1 cellular context compared by ENCODE assay signal in the genomic region with DNA sequence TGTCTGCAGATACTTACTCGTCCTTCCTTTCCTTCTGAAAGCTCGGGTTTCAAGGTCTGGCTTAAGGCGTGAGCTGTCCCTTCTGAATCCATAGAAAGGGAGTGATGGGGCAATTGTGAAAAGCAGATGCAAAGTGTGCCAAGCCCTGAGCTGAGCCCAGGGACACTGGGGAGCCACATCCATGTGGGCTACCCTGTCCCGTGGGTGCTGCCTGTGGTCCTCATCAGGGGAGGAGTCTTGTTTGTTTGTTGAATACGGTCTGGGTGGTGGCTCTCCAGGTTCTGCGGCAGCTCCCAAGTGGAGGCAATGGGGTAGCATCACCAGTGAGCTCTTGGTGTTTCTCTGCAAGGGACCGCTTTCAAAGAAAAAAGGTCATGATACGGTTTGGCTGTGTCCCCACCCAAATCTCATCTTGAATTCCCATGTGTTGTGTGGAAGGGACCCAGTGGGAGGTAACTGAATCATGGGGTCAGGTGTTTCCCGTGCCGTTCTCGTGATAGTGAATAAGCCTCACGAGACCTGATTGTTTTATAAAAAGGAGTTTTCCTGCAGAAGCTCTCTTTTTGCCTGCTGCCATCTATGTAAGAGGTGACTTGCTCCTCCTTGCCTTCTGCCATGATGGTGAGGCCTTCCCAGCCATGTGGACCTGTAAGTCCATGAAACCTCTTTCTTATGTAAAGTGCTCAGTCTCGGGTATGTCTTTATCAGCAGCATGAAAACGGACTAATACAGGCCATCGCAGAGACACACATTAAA.
TF ChIP-seq lines count a peak whose summit lies in the region.

No MANE protein-coding gene starts in this region.

TF ChIP-seq in HepG2, 621 proteins besides CTCF, POLR2A, EP300 and RAD21:
- TF ChIP-seq, protein P1, sequence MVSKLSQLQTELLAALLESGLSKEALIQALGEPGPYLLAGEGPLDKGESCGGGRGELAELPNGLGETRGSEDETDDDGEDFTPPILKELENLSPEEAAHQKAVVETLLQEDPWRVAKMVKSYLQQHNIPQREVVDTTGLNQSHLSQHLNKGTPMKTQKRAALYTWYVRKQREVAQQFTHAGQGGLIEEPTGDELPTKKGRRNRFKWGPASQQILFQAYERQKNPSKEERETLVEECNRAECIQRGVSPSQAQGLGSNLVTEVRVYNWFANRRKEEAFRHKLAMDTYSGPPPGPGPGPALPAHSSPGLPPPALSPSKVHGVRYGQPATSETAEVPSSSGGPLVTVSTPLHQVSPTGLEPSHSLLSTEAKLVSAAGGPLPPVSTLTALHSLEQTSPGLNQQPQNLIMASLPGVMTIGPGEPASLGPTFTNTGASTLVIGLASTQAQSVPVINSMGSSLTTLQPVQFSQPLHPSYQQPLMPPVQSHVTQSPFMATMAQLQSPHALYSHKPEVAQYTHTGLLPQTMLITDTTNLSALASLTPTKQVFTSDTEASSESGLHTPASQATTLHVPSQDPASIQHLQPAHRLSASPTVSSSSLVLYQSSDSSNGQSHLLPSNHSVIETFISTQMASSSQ (IDR thresholded peaks at IDR 0.05; ENCODE audit: low read depth): no peak
- TF ChIP-seq, protein P1 (CRISPR knock-in tag; IDR thresholded peaks at IDR 0.05; ENCODE audit: borderline replicate concordance): 0 out of 2 replicates have a peak, but pooled peaks have one; percentile 14
- TF ChIP-seq HNRNPH1 (optimal IDR thresholded peaks at IDR 0.05; ENCODE audit: low read depth, low read length) (no peak), DPF2 (CRISPR knock-in tag; IDR thresholded peaks at IDR 0.05; ENCODE audit: borderline replicate concordance, low read depth) (0 out of 2 replicates have a peak, but pooled peaks have one; percentile 22), ZNF343 (CRISPR knock-in tag; IDR thresholded peaks at IDR 0.05) (no peak), ZBTB1 (CRISPR knock-in tag; IDR thresholded peaks at IDR 0.05; ENCODE audit: borderline replicate concordance) (no peak), MBNL3 (CRISPR knock-in tag; conservative IDR thresholded peaks at IDR 0.05) (no peak), HIVEP1 (CRISPR knock-in tag; IDR thresholded peaks at IDR 0.05) (peak; percentile 9; the same call in 1 of the 2 replicates), EHMT2 (IDR thresholded peaks at IDR 0.05; ENCODE audit: borderline replicate concordance, low read depth, low read length) (no peak), ZNF777 (CRISPR knock-in tag; IDR thresholded peaks at IDR 0.05) (no peak)
